ENCODE assay signal across 1 cellular context in genomic region chr5:149999359-149999758, GRCh38.
TF ChIP-seq lines count a peak whose summit lies in the region.

No MANE protein-coding gene starts in this region.

TF ChIP-seq in GM12878, 131 proteins besides CTCF, POLR2A, EP300 and RAD21:
- TF ChIP-seq E2F8 (IDR thresholded peaks at IDR 0.05; ENCODE audit: low read depth, partially characterized antibody) = no peak
- no peak for TF ChIP-seq HDAC6 (IDR thresholded peaks at IDR 0.05; ENCODE audit: unreplicated experiment)
- TF ChIP-seq USF2 (IDR thresholded peaks at IDR 0.05; ENCODE audit: borderline replicate concordance, low read depth, low read length) = no peak
- TF ChIP-seq JUNB (IDR thresholded peaks at IDR 0.05) = no peak
- TF ChIP-seq ZBTB4 (CRISPR knock-in tag; IDR thresholded peaks at IDR 0.05) = no peak
- no peak for TF ChIP-seq ZSCAN29 (IDR thresholded peaks at IDR 0.05)
- TF ChIP-seq RUNX3 (IDR thresholded peaks at IDR 0.05; ENCODE audit: low read length) = no peak
- no peak for TF ChIP-seq CBX3 (IDR thresholded peaks at IDR 0.05; ENCODE audit: borderline replicate concordance, low read depth)
- no peak for TF ChIP-seq RELA (IDR thresholded peaks at IDR 0.05; ENCODE audit: borderline replicate concordance, partially characterized antibody)
